ENCODE assay signal across 16 cellular contexts in the genomic region with DNA sequence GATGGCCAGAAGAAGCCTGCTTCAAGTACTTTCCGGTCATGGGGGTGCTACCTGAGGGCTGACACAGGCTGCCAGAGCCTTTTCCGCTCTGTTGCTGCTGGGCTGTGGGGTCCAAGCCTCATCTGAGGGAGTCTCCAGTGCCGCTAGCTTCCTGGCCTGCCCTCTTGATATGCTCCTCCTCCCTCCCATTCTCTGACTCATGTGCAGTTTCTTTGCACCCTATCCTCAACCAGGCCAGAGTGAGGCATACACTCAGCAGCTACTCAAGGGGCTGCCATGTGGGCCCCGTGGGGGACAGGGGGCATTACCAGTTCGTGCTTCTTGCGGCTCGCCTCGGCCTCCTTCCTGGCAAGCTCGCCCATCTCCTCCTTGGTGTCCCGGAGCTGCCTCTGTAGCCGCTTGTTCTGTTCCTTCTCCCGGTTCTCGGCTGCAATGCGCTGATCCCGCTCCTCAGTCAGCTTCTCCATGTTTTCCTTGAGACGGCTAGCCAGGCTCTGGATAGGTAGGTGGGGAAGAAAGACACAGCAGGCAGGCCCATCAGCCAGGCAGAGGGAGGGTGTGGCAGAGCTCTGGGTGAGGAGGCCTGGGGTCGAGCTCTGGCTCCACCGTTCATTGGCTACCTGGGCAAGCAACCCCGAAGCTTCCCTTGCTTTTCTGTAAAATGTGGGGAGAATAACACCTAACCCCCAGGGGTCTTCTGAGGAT. TPM values are rescaled to one million over a fixed set of nuclear protein-coding genes. Genes with fewer than 3 reads are reported as not detected.
DNase-seq lines count a peak whose midpoint lies in the region; ATAC-seq and TF ChIP-seq lines count a peak whose summit lies in the region.
"Had no signal": no experiment of that assay in that cellular context is flagged by ENCODE, and none has a peak within 500 bp of the region (broad histone marks: within the 10 kb centered on the region; RNA-seq: fewer than 3 reads in every experiment).

No MANE protein-coding gene starts in this region.

- POLR2A ChIA-PET in HEK293 (lab: Yijun Ruan, JAX): no interaction called here

- TF ChIP-seq CTCF in DND-41 (IDR thresholded peaks at IDR 0.05; ENCODE audit: borderline replicate concordance, extremely low read depth, low read length, poor library complexity, severe bottlenecking): no peak
- TF ChIP-seq CTCF in HEK293 (tag by site-specific recombination; IDR thresholded peaks at IDR 0.05): no peak
- no peak for TF ChIP-seq CTCF in CD14-positive monocyte (IDR thresholded peaks at IDR 0.05)

- no peaks in the 10 kb centered on the region for H3K27me3 ChIP-seq in DND-41 (ENCODE audit: insufficient read depth, low read length, poor library complexity)
- H3K27me3 ChIP-seq: BE2C had no signal

- no peak for DNase-seq in DND-41
- DNase-seq in astrocyte of the hippocampus (ENCODE audit: low read depth, low spot score): peak; percentile 35
- peak; percentile 50 for DNase-seq in kidney glomerular epithelial cell (lab: John Stamatoyannopoulos, UW)
- DNase-seq in CD14-positive monocyte (ENCODE audit: low spot score): no peak
- DNase-seq in cerebellar cortex (ENCODE audit: low spot score): no peak
- DNase-seq in T1000 (lab: John Stamatoyannopoulos, UW): no peak
- DNase-seq: BE2C, GOT3, NCI-H1436, NCI-H2081, NCI-H345, NCI-H526 treated with DMSO at 0.1 percent for 48 hours, PC-9 had no signal

- intact Hi-C loops in CD14-positive monocyte (cut with micrococcal nuclease): no loop called here

- H3K79me2 ChIP-seq in DND-41 (ENCODE audit: insufficient read depth, low read length): no peaks in the 10 kb centered on the region

- H2AFZ ChIP-seq in DND-41 (ENCODE audit: low read depth, low read length): no peak overlapping the region
- H2AFZ ChIP-seq: PC-9 had no signal

- H3K9ac ChIP-seq in DND-41 (ENCODE audit: low read depth, low read length): no peak overlapping the region

- H3K4me2 ChIP-seq in DND-41 (ENCODE audit: insufficient read depth, low read length): no peak overlapping the region
- H3K4me2 ChIP-seq: PC-9 had no signal

- H3K36me3 Mint-ChIP-seq in CD14-positive monocyte: peaks cover 82 to 99% of the 10 kb centered on the region in 2 donors

- no peaks in the 10 kb centered on the region for H3K27me3 Mint-ChIP-seq in CD14-positive monocyte (ENCODE audit: low read depth in 3 of 3)
- H3K27me3 Mint-ChIP-seq: IgD-negative memory B cell had no signal

- ATAC-seq in DND-41 (ENCODE audit: insufficient read depth, low read depth) (peak; percentile 17; the same call in 1 of the 3 replicates), GM19035 (IDR thresholded peaks at IDR 0.05; ENCODE audit: unreplicated experiment) (no peak)

- H3K27ac ChIP-seq in DND-41 (ENCODE audit: low read length) (no peak overlapping the region), HEK293 (ENCODE audit: extremely low read depth, low read depth, low read length) (no peak overlapping the region)
- H3K27ac ChIP-seq: PC-9 had no signal

- H3K9me3 ChIP-seq in DND-41 (ENCODE audit: insufficient read depth, low read length, severe bottlenecking): no peaks in the 10 kb centered on the region
- no peaks in the 10 kb centered on the region for H3K9me3 ChIP-seq in HEK293 (ENCODE audit: control insufficient read depth, insufficient read depth, low read depth, low read length)
- H3K9me3 ChIP-seq: BE2C had no signal

- no peaks in the 10 kb centered on the region for H4K20me1 ChIP-seq in DND-41 (ENCODE audit: insufficient read depth, low read length)

- no peak overlapping the region for H3K4me3 ChIP-seq in DND-41 (ENCODE audit: low read depth in 1 of 2, low read length in 2 of 2)
- H3K4me3 ChIP-seq in HEK293 (ENCODE audit: low read depth, low read length): no peak overlapping the region
- H3K4me3 ChIP-seq: PC-9 had no signal

- peak overlapping the region in 2 of 7 donors; percentile 37 to 63 for H3K27ac Mint-ChIP-seq in CD14-positive monocyte
- H3K27ac Mint-ChIP-seq: IgD-negative memory B cell had no signal

- H3K4me1 ChIP-seq in DND-41 (ENCODE audit: insufficient read depth, low read length) (no peaks in the 10 kb centered on the region), HEK293 (ENCODE audit: control insufficient read depth, insufficient read depth, low read length) (peaks cover 10% of the 10 kb centered on the region)

- no peaks in the 10 kb centered on the region for H3K9me3 Mint-ChIP-seq in CD14-positive monocyte
- H3K9me3 Mint-ChIP-seq: IgD-negative memory B cell had no signal

- no peaks in the 10 kb centered on the region for H3K4me1 Mint-ChIP-seq in CD14-positive monocyte
- H3K4me1 Mint-ChIP-seq: IgD-negative memory B cell had no signal

- H3K36me3 ChIP-seq in DND-41 (ENCODE audit: insufficient read depth, low read length) (peaks cover 89% of the 10 kb centered on the region), HEK293 (ENCODE audit: control insufficient read depth in 2 of 2, insufficient read depth in 1 of 2, low read length in 2 of 2) (peaks cover 0 to 73% of the 10 kb centered on the region in 2 experiments; a peak in 1 of 3 replicates)
- H3K36me3 ChIP-seq: BE2C had no signal

- no peak overlapping the region for H3K4me3 Mint-ChIP-seq in CD14-positive monocyte

- CTCF ChIA-PET in HEK293 (lab: Yijun Ruan, JAX): interaction anchor here (0.8 to 1.1 kb wide), 3 partner anchors 29 to 60 kb away, joined by 3 read pairs; no protein-coding TSS in a partner anchor

TF ChIP-seq in HEK293, 187 proteins besides CTCF, POLR2A, EP300 and RAD21:
- TF ChIP-seq ZNF747 (tag by site-specific recombination; IDR thresholded peaks at IDR 0.05): no peak
- TF ChIP-seq, protein P1, sequence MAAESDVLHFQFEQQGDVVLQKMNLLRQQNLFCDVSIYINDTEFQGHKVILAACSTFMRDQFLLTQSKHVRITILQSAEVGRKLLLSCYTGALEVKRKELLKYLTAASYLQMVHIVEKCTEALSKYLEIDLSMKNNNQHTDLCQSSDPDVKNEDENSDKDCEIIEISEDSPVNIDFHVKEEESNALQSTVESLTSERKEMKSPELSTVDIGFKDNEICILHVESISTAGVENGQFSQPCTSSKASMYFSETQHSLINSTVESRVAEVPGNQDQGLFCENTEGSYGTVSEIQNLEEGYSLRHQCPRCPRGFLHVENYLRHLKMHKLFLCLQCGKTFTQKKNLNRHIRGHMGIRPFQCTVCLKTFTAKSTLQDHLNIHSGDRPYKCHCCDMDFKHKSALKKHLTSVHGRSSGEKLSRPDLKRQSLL (tag by site-specific recombination; IDR thresholded peaks at IDR 0.05): no peak
- TF ChIP-seq, protein P2, sequence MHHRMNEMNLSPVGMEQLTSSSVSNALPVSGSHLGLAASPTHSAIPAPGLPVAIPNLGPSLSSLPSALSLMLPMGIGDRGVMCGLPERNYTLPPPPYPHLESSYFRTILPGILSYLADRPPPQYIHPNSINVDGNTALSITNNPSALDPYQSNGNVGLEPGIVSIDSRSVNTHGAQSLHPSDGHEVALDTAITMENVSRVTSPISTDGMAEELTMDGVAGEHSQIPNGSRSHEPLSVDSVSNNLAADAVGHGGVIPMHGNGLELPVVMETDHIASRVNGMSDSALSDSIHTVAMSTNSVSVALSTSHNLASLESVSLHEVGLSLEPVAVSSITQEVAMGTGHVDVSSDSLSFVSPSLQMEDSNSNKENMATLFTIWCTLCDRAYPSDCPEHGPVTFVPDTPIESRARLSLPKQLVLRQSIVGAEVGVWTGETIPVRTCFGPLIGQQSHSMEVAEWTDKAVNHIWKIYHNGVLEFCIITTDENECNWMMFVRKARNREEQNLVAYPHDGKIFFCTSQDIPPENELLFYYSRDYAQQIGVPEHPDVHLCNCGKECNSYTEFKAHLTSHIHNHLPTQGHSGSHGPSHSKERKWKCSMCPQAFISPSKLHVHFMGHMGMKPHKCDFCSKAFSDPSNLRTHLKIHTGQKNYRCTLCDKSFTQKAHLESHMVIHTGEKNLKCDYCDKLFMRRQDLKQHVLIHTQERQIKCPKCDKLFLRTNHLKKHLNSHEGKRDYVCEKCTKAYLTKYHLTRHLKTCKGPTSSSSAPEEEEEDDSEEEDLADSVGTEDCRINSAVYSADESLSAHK (tag by site-specific recombination; IDR thresholded peaks at IDR 0.05): 0 out of 2 replicates have a peak, but pooled peaks have one; percentile 21
- TF ChIP-seq TCF7L2 (IDR thresholded peaks at IDR 0.05; ENCODE audit: borderline replicate concordance, low read depth, low read length): no peak
- TF ChIP-seq ZNF600 (tag by site-specific recombination; IDR thresholded peaks at IDR 0.05): peak; percentile 25; the same call in 1 of the 2 replicates
- peak; percentile 61; the same call in 1 of the 2 replicates for TF ChIP-seq ZFP69B (tag by site-specific recombination; IDR thresholded peaks at IDR 0.05)
- TF ChIP-seq ZNF692 (tag by site-specific recombination; IDR thresholded peaks at IDR 0.05): peak; percentile 40; the same call in 1 of the 2 replicates

RNA-seq across cellular contexts. Expression of gene PIPOX, which starts 43.8 kb away (rescaled TPM):
- polyA plus RNA-seq in CD14-positive monocyte: under 1 TPM in 1 of 2 donors, not detected in 1; 0.30 TPM

Comparison
In these comparisons a context has a peak if more than half of its experiments do, and no peak if none do; other contexts are left out.
1. DNase-seq: peak in astrocyte of the hippocampus (single experiment) and kidney glomerular epithelial cell (single experiment); none in DND-41 (single experiment), CD14-positive monocyte (single experiment), cerebellar cortex (single experiment) and T1000 (single experiment).